In genomic region chr16:57988929-57989328, GRCh38 we compare ENCODE assay signal across 1 cellular context.
TF ChIP-seq lines count a peak whose summit lies in the region.

No MANE protein-coding gene starts in this region.

TF ChIP-seq in H1, 55 proteins besides CTCF, POLR2A, EP300 and RAD21:
- TF ChIP-seq TAF7 (optimal IDR thresholded peaks at IDR 0.05; ENCODE audit: borderline replicate concordance, low read depth, low read length) = no peak
- TF ChIP-seq RBBP5 (IDR thresholded peaks at IDR 0.05; ENCODE audit: borderline replicate concordance, low read depth, low read length) = no peak
- TF ChIP-seq GABPA (IDR thresholded peaks at IDR 0.05; ENCODE audit: borderline replicate concordance, insufficient read depth, low read length) = no peak
- TF ChIP-seq MAFK (IDR thresholded peaks at IDR 0.05; ENCODE audit: low read depth, low read length) = no peak
